Comparison of ENCODE assay signal across 28 cellular contexts in genomic region chr5:141705503-141705902, GRCh38. TPM values are rescaled to one million over a fixed set of nuclear protein-coding genes. Genes with fewer than 3 reads are reported as not detected.
"Had no signal": no experiment of that assay in that cellular context is flagged by ENCODE, and none has a peak within 500 bp of the region (broad histone marks: within the 10 kb centered on the region; RNA-seq: fewer than 3 reads in every experiment).

No MANE protein-coding gene starts in this region.

- H2AFZ ChIP-seq: hepatocyte, neural progenitor cell, parathyroid adenoma had no signal

- H3K9me3 Mint-ChIP-seq: dendritic cell treated with granulocyte-macrophage colony-stimulating factor and Interleukin-4, amounts not matched to agents 40 ng/mL and 50 ng/mL, for 4 days; effector memory CD8-positive, alpha-beta T cell; nephron; neural progenitor cell; stimulated activated naive CD8-positive, alpha-beta T cell treated with anti-CD3 and anti-CD28 coated beads, Interleukin-15, amount 100 ng/mL, for 72 hours; type B pancreatic cell had no signal

- H3K4me3 ChIP-seq: colonic mucosa, gastrocnemius medialis, hepatocyte, neural progenitor cell, smooth muscle cell, testis, tibial artery had no signal

- FAIRE-seq: endometrium, kidney had no signal

- H3K36me3 ChIP-seq: colonic mucosa, gastrocnemius medialis, neural progenitor cell, tibial artery had no signal

- H3K27ac Mint-ChIP-seq: dendritic cell treated with granulocyte-macrophage colony-stimulating factor and Interleukin-4, amounts not matched to agents 40 ng/mL and 50 ng/mL, for 4 days; effector memory CD8-positive, alpha-beta T cell; naive thymus-derived CD4-positive, alpha-beta T cell; nephron; neural progenitor cell; progenitor cell of endocrine pancreas; stimulated activated naive CD8-positive, alpha-beta T cell treated with anti-CD3 and anti-CD28 coated beads, Interleukin-15, amount 100 ng/mL, for 72 hours; type B pancreatic cell had no signal

- H3K36me3 Mint-ChIP-seq: naive thymus-derived CD4-positive, alpha-beta T cell; neural progenitor cell; type B pancreatic cell had no signal

- H3K4me2 ChIP-seq: hepatocyte, neural progenitor cell, smooth muscle cell had no signal

- ATAC-seq: effector memory CD8-positive, alpha-beta T cell; gastrocnemius medialis; left lobe of liver; naive thymus-derived CD4-positive, alpha-beta T cell; sciatic nerve; stimulated activated naive CD8-positive, alpha-beta T cell treated with anti-CD3 and anti-CD28 coated beads, Interleukin-15, amount 100 ng/mL, for 72 hours had no signal

- H3K9me3 ChIP-seq: colonic mucosa, gastrocnemius medialis, testis, tibial artery had no signal

- H3K27me3 ChIP-seq: colonic mucosa, testis had no signal

- H3K4me3 Mint-ChIP-seq: dendritic cell treated with granulocyte-macrophage colony-stimulating factor and Interleukin-4, amounts not matched to agents 40 ng/mL and 50 ng/mL, for 4 days; effector memory CD8-positive, alpha-beta T cell; naive thymus-derived CD4-positive, alpha-beta T cell; nephron; neural progenitor cell; stimulated activated naive CD8-positive, alpha-beta T cell treated with anti-CD3 and anti-CD28 coated beads, Interleukin-15, amount 100 ng/mL, for 72 hours; type B pancreatic cell had no signal

- DNase-seq: effector memory CD8-positive, alpha-beta T cell; foreskin fibroblast; gastrocnemius medialis; head of caudate nucleus; kidney; mesendoderm; midbrain; naive thymus-derived CD4-positive, alpha-beta T cell; stimulated activated CD4-positive, alpha-beta T cell treated with anti-CD3 and anti-CD28 coated beads, Interleukin-12 subunit alpha, Interleukin-12 subunit beta, amount 100 ng/mL, for 4 hours; stimulated activated CD4-positive, alpha-beta T cell treated with anti-CD3 and anti-CD28 coated beads, Interleukin-1b, Interleukin-23, amount 100 ng/mL, for 48 hours; stimulated activated CD4-positive, alpha-beta T cell treated with anti-CD3 and anti-CD28 coated beads, Interleukin-4, amount 100 ng/mL, for 1 hour; stimulated activated CD8-positive, alpha-beta memory T cell treated with anti-CD3 and anti-CD28 coated beads, Interleukin-4, amount 100 ng/mL, for 48 hours; stimulated activated naive CD4-positive, alpha-beta T cell; stimulated activated naive CD8-positive, alpha-beta T cell treated with anti-CD3 and anti-CD28 coated beads, Interleukin-15, amount 100 ng/mL, for 72 hours; testis; tibial artery had no signal

- H3K9ac ChIP-seq: neural progenitor cell, parathyroid adenoma had no signal

- H3K27ac ChIP-seq: gastrocnemius medialis, hepatocyte, neural progenitor cell, parathyroid adenoma, testis, tibial artery had no signal

- H3K79me2 ChIP-seq: hepatocyte, parathyroid adenoma had no signal

RNA-seq across cellular contexts. Expression of gene ARAP3, which starts 23.5 kb away (rescaled TPM):
- polyA plus RNA-seq: naive thymus-derived CD4-positive, alpha-beta T cell had no signal
